Comparison of ENCODE assay signal across 16 cellular contexts in genomic region chr6:90319044-90319443, GRCh38.
DNase-seq lines count a peak whose midpoint lies in the region; ATAC-seq and TF ChIP-seq lines count a peak whose summit lies in the region.
"Had no signal": no experiment of that assay in that cellular context is flagged by ENCODE, and none has a peak within 500 bp of the region (broad histone marks: within the 10 kb centered on the region; RNA-seq: fewer than 3 reads in every experiment).

No MANE protein-coding gene starts in this region.

- peak overlapping the region; percentile 1 to 35 for H3K4me3 Mint-ChIP-seq in stimulated activated naive CD8-positive, alpha-beta T cell treated with anti-CD3 and anti-CD28 coated beads, Interleukin-15, amount 100 ng/mL, for 72 hours
- H3K4me3 Mint-ChIP-seq: nephron progenitor cell had no signal

- no peaks in the 10 kb centered on the region for H3K9me3 Mint-ChIP-seq in stimulated activated naive CD8-positive, alpha-beta T cell treated with anti-CD3 and anti-CD28 coated beads, Interleukin-15, amount 100 ng/mL, for 72 hours
- H3K9me3 Mint-ChIP-seq: nephron progenitor cell had no signal

- peak; percentile 86 for ATAC-seq in stimulated activated naive CD8-positive, alpha-beta T cell treated with anti-CD3 and anti-CD28 coated beads, Interleukin-15, amount 100 ng/mL, for 72 hours
- ATAC-seq in GM18505 (IDR thresholded peaks at IDR 0.05; ENCODE audit: unreplicated experiment) (no peak), HG03565 (IDR thresholded peaks at IDR 0.05; ENCODE audit: unreplicated experiment) (no peak), GM19467 (IDR thresholded peaks at IDR 0.05; ENCODE audit: unreplicated experiment) (no peak)

- H3K9ac ChIP-seq in OCI-LY1 (ENCODE audit: low read length) = peak overlapping the region; percentile 2; the same call in 1 of the 2 replicates

- H3K4me1 ChIP-seq in OCI-LY1 (ENCODE audit: insufficient read depth, low read length, severe bottlenecking) = peaks cover 74% of the 10 kb centered on the region

- TF ChIP-seq POLR2A in GM18505 (IDR thresholded peaks at IDR 0.05; ENCODE audit: borderline replicate concordance, extremely low read depth, insufficient read depth, insufficient read length) = no peak

- peaks cover 8% of the 10 kb centered on the region; the same call in 1 of the 2 replicates for H3F3A ChIP-seq in OCI-LY1 (ENCODE audit: insufficient read depth, low read length)

- no peaks in the 10 kb centered on the region for H3K36me3 ChIP-seq in OCI-LY1 (ENCODE audit: insufficient read depth, low read length)

- peaks cover 34% of the 10 kb centered on the region for H3K4me1 Mint-ChIP-seq in stimulated activated naive CD8-positive, alpha-beta T cell treated with anti-CD3 and anti-CD28 coated beads, Interleukin-15, amount 100 ng/mL, for 72 hours

- H3K4me3 ChIP-seq in OCI-LY1 (ENCODE audit: low read depth, low read length, poor library complexity, severe bottlenecking) (no peak overlapping the region), cardiac fibroblast (replicated peaks in 1 of 2; ENCODE audit: low read depth in 2 of 2, low read length in 2 of 2) (no peak overlapping the region)

- no peaks in the 10 kb centered on the region for H3K9me2 ChIP-seq in OCI-LY1 (ENCODE audit: low read depth, low read length)

- no peaks in the 10 kb centered on the region for H3K79me2 ChIP-seq in OCI-LY1 (ENCODE audit: insufficient read depth, low read length)

- H3K9me3 ChIP-seq in OCI-LY1 (ENCODE audit: low read length) = no peaks in the 10 kb centered on the region

- no peak overlapping the region for H3K27ac Mint-ChIP-seq in stimulated activated naive CD8-positive, alpha-beta T cell treated with anti-CD3 and anti-CD28 coated beads, Interleukin-15, amount 100 ng/mL, for 72 hours
- H3K27ac Mint-ChIP-seq: nephron progenitor cell had no signal

- H4K20me1 ChIP-seq in OCI-LY1 (ENCODE audit: insufficient read depth, low read length) = no peaks in the 10 kb centered on the region

- TF ChIP-seq CTCF in OCI-LY1 (IDR thresholded peaks at IDR 0.05; ENCODE audit: low read length) (no peak), cardiac fibroblast (IDR thresholded peaks at IDR 0.05; ENCODE audit: low read depth, low read length) (no peak)

- H3K27ac ChIP-seq in OCI-LY1 (ENCODE audit: low read depth, low read length, poor library complexity, severe bottlenecking) = peak overlapping the region; percentile 59
- H3K27ac ChIP-seq: HL-60 had no signal

- H3K27me3 Mint-ChIP-seq in stimulated activated naive CD8-positive, alpha-beta T cell treated with anti-CD3 and anti-CD28 coated beads, Interleukin-15, amount 100 ng/mL, for 72 hours = no peaks in the 10 kb centered on the region

- H3K4me2 ChIP-seq in OCI-LY1 (ENCODE audit: low read length) = no peak overlapping the region

- DNase-seq in stimulated activated CD4-positive, alpha-beta T cell treated with anti-CD3 and anti-CD28 coated beads, Interleukin-1b, Interleukin-23, amount 100 ng/mL, for 48 hours = peak; percentile 19
- no peak for DNase-seq in stimulated activated CD4-positive, alpha-beta T cell treated with anti-CD3 and anti-CD28 coated beads, Interleukin-2, amount 100 ng/mL, for 48 hours
- peak; percentile 2 to 9 for DNase-seq in cardiac fibroblast (ENCODE audit: low read depth in 2 of 2)
- no peak for DNase-seq in stimulated activated naive CD8-positive, alpha-beta T cell treated with anti-CD3 and anti-CD28 coated beads, Interleukin-15, amount 100 ng/mL, for 72 hours
- DNase-seq: activated CD4-positive, CD25-positive, alpha-beta regulatory T cell; activated effector memory CD4-positive, alpha-beta T cell treated with anti-CD3 and anti-CD28 coated beads, Interleukin-2, amount 50 U/mL, for 16 hours; central memory CD4-positive, alpha-beta T cell; NCI-H2081; nephron progenitor cell; stimulated activated CD4-positive, alpha-beta T cell treated with anti-CD3 and anti-CD28 coated beads, Interleukin-4, amount 100 ng/mL, for 4 hours; stimulated activated naive CD4-positive, alpha-beta T cell had no signal

- no peaks in the 10 kb centered on the region for H3K27me3 ChIP-seq in OCI-LY1 (ENCODE audit: insufficient read depth, low read length)

- no peak overlapping the region for H2AFZ ChIP-seq in OCI-LY1 (ENCODE audit: low read length)

Comparison
In these comparisons a context has a peak if more than half of its experiments do, and no peak if none do; other contexts are left out.
1. DNase-seq: peak in stimulated activated CD4-positive, alpha-beta T cell treated with anti-CD3 and anti-CD28 coated beads, Interleukin-1b, Interleukin-23, amount 100 ng/mL, for 48 hours (single experiment) and cardiac fibroblast (2 of 2); none in stimulated activated CD4-positive, alpha-beta T cell treated with anti-CD3 and anti-CD28 coated beads, Interleukin-2, amount 100 ng/mL, for 48 hours (0 of 2) and stimulated activated naive CD8-positive, alpha-beta T cell treated with anti-CD3 and anti-CD28 coated beads, Interleukin-15, amount 100 ng/mL, for 72 hours (0 of 2).